ENCODE assay signal across 9 cellular contexts in genomic region chr22:36252754-36253522, GRCh38. TPM values are rescaled to one million over a fixed set of nuclear protein-coding genes. Genes with fewer than 3 reads are reported as not detected.
DNase-seq lines count a peak whose midpoint lies in the region; ATAC-seq, FAIRE-seq and TF ChIP-seq lines count a peak whose summit lies in the region.
"Had no signal": no experiment of that assay in that cellular context is flagged by ENCODE, and none has a peak within 500 bp of the region (broad histone marks: within the 10 kb centered on the region; RNA-seq: fewer than 3 reads in every experiment).

A gene with protein sequence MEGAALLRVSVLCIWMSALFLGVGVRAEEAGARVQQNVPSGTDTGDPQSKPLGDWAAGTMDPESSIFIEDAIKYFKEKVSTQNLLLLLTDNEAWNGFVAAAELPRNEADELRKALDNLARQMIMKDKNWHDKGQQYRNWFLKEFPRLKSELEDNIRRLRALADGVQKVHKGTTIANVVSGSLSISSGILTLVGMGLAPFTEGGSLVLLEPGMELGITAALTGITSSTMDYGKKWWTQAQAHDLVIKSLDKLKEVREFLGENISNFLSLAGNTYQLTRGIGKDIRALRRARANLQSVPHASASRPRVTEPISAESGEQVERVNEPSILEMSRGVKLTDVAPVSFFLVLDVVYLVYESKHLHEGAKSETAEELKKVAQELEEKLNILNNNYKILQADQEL (plus strand): TSS chr22:36253133. CDS start chr22:36254956, 1,823 bp downstream.

- H3K27me3 Mint-ChIP-seq in activated CD4-positive, alpha-beta T cell treated with anti-CD3 and anti-CD28 coated beads, Interleukin-2, amount 10 ng/mL, durations not matched to agents 7 days and 5 days, result no peaks in the 10 kb centered on the region
- H3K27me3 Mint-ChIP-seq in nephron (ENCODE audit: low read depth) (no peaks in the 10 kb centered on the region), Caco-2 (ENCODE audit: insufficient read depth, unreplicated experiment) (peaks cover 3% of the 10 kb centered on the region)

- peak within 1 kb of the TSS; percentile 90 for H3K4me3 Mint-ChIP-seq in activated CD4-positive, alpha-beta T cell treated with anti-CD3 and anti-CD28 coated beads, Interleukin-2, amount 10 ng/mL, durations not matched to agents 7 days and 5 days
- H3K4me3 Mint-ChIP-seq in nephron (peak within 1 kb of the TSS in 1 of 3 experiments; percentile 20), Caco-2 (ENCODE audit: unreplicated experiment) (no peak within 1 kb of the TSS)

- no peaks in the 10 kb centered on the region for H3K9me1 ChIP-seq in endothelial cell of umbilical vein (replicated peaks; ENCODE audit: control insufficient read depth, extremely low read depth, insufficient read depth, low read length)

- H3K4me1 ChIP-seq in endothelial cell of umbilical vein (ENCODE audit: control insufficient read depth, extremely low read depth, insufficient read depth, low read length) (peaks cover 13% of the 10 kb centered on the region), Caco-2 (no peaks in the 10 kb centered on the region)

- POLR2A ChIA-PET in activated CD4-positive, alpha-beta T cell treated with anti-CD3 and anti-CD28 coated beads, Interleukin-2, amount 10 ng/mL, durations not matched to agents 7 days and 5 days (lab: Charles Lee), result interaction anchor here (0.6 to 1.7 kb wide), 3 partner anchors 14 to 51 kb away, joined by 3 to 7 read pairs (median 3); partner anchors contain the start of gene APOL2
- POLR2A ChIA-PET in endothelial cell of umbilical vein (lab: Charles Lee), result interaction anchor here (1.2 kb wide), 1 partner anchor 14 kb away, joined by 3 read pairs; no protein-coding TSS in a partner anchor
- POLR2A ChIA-PET in Caco-2 (lab: Charles Lee), result no interaction called here

- H3K36me3 Mint-ChIP-seq in activated CD4-positive, alpha-beta T cell treated with anti-CD3 and anti-CD28 coated beads, Interleukin-2, amount 10 ng/mL, durations not matched to agents 7 days and 5 days (ENCODE audit: low read depth), result peaks cover 30% of the 10 kb centered on the region
- H3K36me3 Mint-ChIP-seq in nephron (ENCODE audit: low read depth) (no peaks in the 10 kb centered on the region), Caco-2 (ENCODE audit: insufficient read depth, unreplicated experiment) (no peaks in the 10 kb centered on the region)

- H3K27ac Mint-ChIP-seq in activated CD4-positive, alpha-beta T cell treated with anti-CD3 and anti-CD28 coated beads, Interleukin-2, amount 10 ng/mL, durations not matched to agents 7 days and 5 days, result peak within 1 kb of the TSS; percentile 93
- H3K27ac Mint-ChIP-seq in nephron (peak within 1 kb of the TSS; percentile 56 to 91 (median 74)), Caco-2 (ENCODE audit: unreplicated experiment) (no peak within 1 kb of the TSS)

- TF ChIP-seq CTCF in GM12865 (IDR thresholded peaks at IDR 0.05; ENCODE audit: insufficient read depth, low read depth, low read length, missing control alignments) (no peak), endothelial cell of umbilical vein (IDR thresholded peaks at IDR 0.05; ENCODE audit: extremely low read depth in 1 of 2, insufficient read depth in 1 of 2, low read depth in 1 of 2, low read length in 2 of 2) (no peak), nephron (IDR thresholded peaks at IDR 0.05; ENCODE audit: unreplicated experiment in 3 of 3) (no peak), Caco-2 (IDR thresholded peaks at IDR 0.05; ENCODE audit: insufficient read depth in 1 of 2, low read depth in 1 of 2, low read length in 1 of 2, severe bottlenecking in 1 of 2, unreplicated experiment in 1 of 2) (no peak)

- peak within 1 kb of the TSS; percentile 25 for H3K9ac ChIP-seq in endothelial cell of umbilical vein (replicated peaks; ENCODE audit: extremely low read depth, insufficient read depth, low read length)

- H3K36me3 ChIP-seq in endothelial cell of umbilical vein (ENCODE audit: control insufficient read depth in 2 of 2, extremely low read depth in 1 of 2, insufficient read depth in 2 of 2, low read length in 2 of 2) (no peaks in the 10 kb centered on the region), Caco-2 (ENCODE audit: control insufficient read depth, insufficient read depth, low read length) (no peaks in the 10 kb centered on the region)

- no peak within 1 kb of the TSS for H3K27ac ChIP-seq in endothelial cell of umbilical vein (ENCODE audit: insufficient read depth, low read depth, low read length)
- H3K27ac ChIP-seq: VCaP had no signal

- DNase-seq in GM12865 (ENCODE audit: low read depth) (peak; percentile 73), endothelial cell of umbilical vein (ENCODE audit: low read depth, low spot score) (peak; percentile 69), Caco-2 (no peak)
- DNase-seq in activated CD4-positive, alpha-beta T cell treated with anti-CD3 and anti-CD28 coated beads, Interleukin-2, amount 10 ng/mL, durations not matched to agents 7 days and 5 days, result peak; percentile 75

- peaks cover 9% of the 10 kb centered on the region for H3K9me3 Mint-ChIP-seq in activated CD4-positive, alpha-beta T cell treated with anti-CD3 and anti-CD28 coated beads, Interleukin-2, amount 10 ng/mL, durations not matched to agents 7 days and 5 days
- H3K9me3 Mint-ChIP-seq in nephron, result peaks cover 14% of the 10 kb centered on the region
- no peaks in the 10 kb centered on the region for H3K9me3 Mint-ChIP-seq in Caco-2 (ENCODE audit: unreplicated experiment)

- no peaks in the 10 kb centered on the region for H3K27me3 ChIP-seq in endothelial cell of umbilical vein (ENCODE audit: control insufficient read depth in 2 of 2, insufficient read depth in 2 of 2, low read length in 2 of 2)
- H3K27me3 ChIP-seq in Caco-2 (replicated peaks; ENCODE audit: control insufficient read depth, insufficient read depth, low read length), result no peaks in the 10 kb centered on the region

- dilution Hi-C loops in endothelial cell of umbilical vein (cut with MboI; ENCODE audit: extremely low pct_ligation_motif_present, low sequenced_read_pairs), result no loop called here

- intact Hi-C loops in endothelial cell of umbilical vein (cut with micrococcal nuclease) (no loop called here), Caco-2 (cut with micrococcal nuclease; ENCODE audit: unreplicated experiment) (no loop called here)

- BruUV-seq in endothelial cell of umbilical vein (replicated peaks; lab: Mats Ljungman, UMichigan), result no TSS peak
- no TSS peak for BruUV-seq in Caco-2 (replicated peaks; lab: Mats Ljungman, UMichigan)

- H3K4me2 ChIP-seq in endothelial cell of umbilical vein (ENCODE audit: insufficient read depth, low read length), result peak within 1 kb of the TSS; percentile 82

- peak; percentile 78 for ATAC-seq in HG03066 (IDR thresholded peaks at IDR 0.05; ENCODE audit: low read depth, unreplicated experiment)
- no peak for ATAC-seq in HG02884 (IDR thresholded peaks at IDR 0.05; ENCODE audit: unreplicated experiment)
- no peak for ATAC-seq in GM18867 (IDR thresholded peaks at IDR 0.05; ENCODE audit: unreplicated experiment)

- no peaks in the 10 kb centered on the region for H3K79me2 ChIP-seq in endothelial cell of umbilical vein (ENCODE audit: control insufficient read depth, insufficient read depth, low read length)

- peak; percentile 63 for FAIRE-seq in endothelial cell of umbilical vein (lab: Jason Lieb, UNC)

- peaks cover 52% of the 10 kb centered on the region for H3K4me1 Mint-ChIP-seq in activated CD4-positive, alpha-beta T cell treated with anti-CD3 and anti-CD28 coated beads, Interleukin-2, amount 10 ng/mL, durations not matched to agents 7 days and 5 days
- H3K4me1 Mint-ChIP-seq in nephron (peaks cover 32% of the 10 kb centered on the region), Caco-2 (ENCODE audit: low read depth, unreplicated experiment) (no peaks in the 10 kb centered on the region)

- H2AFZ ChIP-seq in endothelial cell of umbilical vein (ENCODE audit: low read depth, low read length), result peak within 1 kb of the TSS; percentile 89

- H3K4me3 ChIP-seq in GM12865 (ENCODE audit: low read depth, low read length) (peak within 1 kb of the TSS; percentile 70), endothelial cell of umbilical vein (replicated peaks in 1 of 3; ENCODE audit: insufficient read depth in 1 of 3, low read depth in 1 of 3, low read length in 3 of 3) (peak within 1 kb of the TSS; percentile 32 to 53 (median 42)), Caco-2 (ENCODE audit: low read depth, low read length) (no peak within 1 kb of the TSS)

- CTCF ChIA-PET in activated CD4-positive, alpha-beta T cell treated with anti-CD3 and anti-CD28 coated beads, Interleukin-2, amount 10 ng/mL, durations not matched to agents 7 days and 5 days (lab: Charles Lee), result interaction anchor here (1.0 to 4.1 kb wide), 6 partner anchors 12 to 48 kb away, joined by 3 to 53 read pairs (median 6); partner anchors contain the start of gene APOL2
- CTCF ChIA-PET in endothelial cell of umbilical vein (lab: Charles Lee) (interaction anchor here (1.0 to 4.0 kb wide), 5 partner anchors 9 to 233 kb away, joined by 3 to 20 read pairs (median 4); partner anchors contain the start of gene APOL2), Caco-2 (lab: Charles Lee) (no interaction called here)

- TF ChIP-seq POLR2A in endothelial cell of umbilical vein (IDR thresholded peaks at IDR 0.05; ENCODE audit: low read depth, low read length), result no peak

- H3K9me3 ChIP-seq in endothelial cell of umbilical vein (replicated peaks; ENCODE audit: control insufficient read depth, insufficient read depth, low read length) (no peaks in the 10 kb centered on the region), Caco-2 (no peaks in the 10 kb centered on the region)

- H4K20me1 ChIP-seq in endothelial cell of umbilical vein (replicated peaks; ENCODE audit: control insufficient read depth, extremely low read depth, insufficient read depth, low read length), result no peaks in the 10 kb centered on the region

TF ChIP-seq in endothelial cell of umbilical vein, 7 proteins besides CTCF, POLR2A, EP300 and RAD21 (continues in another document):
- TF ChIP-seq EZH2 (IDR thresholded peaks at IDR 0.05; ENCODE audit: borderline replicate concordance, low read depth, low read length, severe bottlenecking) (no peak), JUN (IDR thresholded peaks at IDR 0.05; ENCODE audit: borderline replicate concordance, insufficient read depth, insufficient read length, low read depth) (no peak), MYC (IDR thresholded peaks at IDR 0.05; ENCODE audit: low read depth, low read length) (no peak), POLR2AphosphoS5 (IDR thresholded peaks at IDR 0.05; ENCODE audit: insufficient read depth, low read depth, low read length) (no peak)

RNA-seq across cellular contexts. Expression of the gene that starts here (rescaled TPM):
- 10 to 100 TPM; 50.9 to 60.0 TPM for total RNA-seq in activated CD4-positive, alpha-beta T cell treated with anti-CD3 and anti-CD28 coated beads, Interleukin-2, amount 10 ng/mL, durations not matched to agents 7 days and 5 days
- total RNA-seq in endothelial cell of umbilical vein (9.3 and 14.1 TPM in 2 replicates), Caco-2 (2022) (0.32 and 0.39 TPM in 2 replicates)
- 6.8 and 8.2 TPM in 2 replicates for polyA plus RNA-seq in endothelial cell of umbilical vein
- polyA plus RNA-seq in endothelial cell of umbilical vein (2011; cell fraction: cytosol; rRNA removed), result 9.1 and 9.8 TPM in 2 replicates
- polyA plus RNA-seq in endothelial cell of umbilical vein (2011; cell fraction: nucleus; rRNA removed), result 7.6 and 9.2 TPM in 2 replicates
- polyA plus RNA-seq in endothelial cell of umbilical vein (2012), result 9.8 and 11.8 TPM in 2 replicates
- 13.5 and 14.4 TPM in 2 replicates for polyA minus RNA-seq in endothelial cell of umbilical vein
- 1.2 TPM for polyA minus RNA-seq in endothelial cell of umbilical vein (2011; cell fraction: cytosol; rRNA and poly(A)+ RNA removed)
- 1.9 and 3.5 TPM in 2 replicates for polyA minus RNA-seq in endothelial cell of umbilical vein (2011; cell fraction: nucleus; rRNA and poly(A)+ RNA removed)

Comparison
In these comparisons a context has a peak if more than half of its experiments do, and no peak if none do; other contexts are left out.
1. DNase-seq: peak in GM12865 (single experiment), activated CD4-positive, alpha-beta T cell treated with anti-CD3 and anti-CD28 coated beads, Interleukin-2, amount 10 ng/mL, durations not matched to agents 7 days and 5 days (single experiment) and endothelial cell of umbilical vein (single experiment); none in Caco-2 (0 of 2).